ENCODE assay signal across 16 cellular contexts in the genomic region with DNA sequence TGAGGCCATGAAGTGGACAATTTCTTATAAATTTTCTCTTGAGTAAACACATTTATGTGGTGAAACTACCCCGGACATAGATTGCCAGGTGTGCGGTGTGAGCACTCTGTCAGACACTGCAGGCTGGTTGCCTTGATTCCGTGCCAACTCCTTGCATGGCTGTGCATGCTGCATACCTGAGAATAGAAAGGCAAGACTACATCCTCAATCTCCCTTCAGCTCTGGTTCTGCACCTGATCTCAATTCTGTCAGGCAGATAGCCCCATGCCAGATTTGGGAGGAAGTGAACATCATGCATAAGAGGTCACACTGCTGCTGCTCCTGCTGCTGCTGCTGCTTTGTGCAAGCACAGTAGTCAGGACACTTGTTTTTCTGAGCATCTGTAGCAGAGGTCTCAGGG. TPM values are rescaled to one million over a fixed set of nuclear protein-coding genes. Genes with fewer than 3 reads are reported as not detected.
A peak's percentile ranks its signal among the peaks of the same experiment; 100 is the strongest.
DNase-seq lines count a peak whose midpoint lies in the region; ATAC-seq and TF ChIP-seq lines count a peak whose summit lies in the region.
"Had no signal": no experiment of that assay in that cellular context is flagged by ENCODE, and none has a peak within 500 bp of the region (broad histone marks: within the 10 kb centered on the region; RNA-seq: fewer than 3 reads in every experiment).

No MANE protein-coding gene starts in this region.

- H3K36me3 ChIP-seq in heart right ventricle = no peaks in the 10 kb centered on the region
- H3K36me3 ChIP-seq: Peyer's patch had no signal

- intact Hi-C loops in heart right ventricle (cut with DNase I) = no loop called here

- no peak overlapping the region for H3K4me3 ChIP-seq in epithelial cell of esophagus (ENCODE audit: low read length)
- no peak overlapping the region for H3K4me3 ChIP-seq in heart right ventricle
- H3K4me3 ChIP-seq: Peyer's patch, psoas muscle had no signal

- ATAC-seq in GM18858 (IDR thresholded peaks at IDR 0.05; ENCODE audit: unreplicated experiment) (peak; percentile 75), GM21786 (IDR thresholded peaks at IDR 0.05; ENCODE audit: unreplicated experiment) (peak; percentile 52), heart right ventricle (no peak)
- ATAC-seq: psoas muscle had no signal

- H3K27ac ChIP-seq in heart right ventricle = no peak overlapping the region
- H3K27ac ChIP-seq: Peyer's patch, psoas muscle had no signal

- TF ChIP-seq CTCF in epithelial cell of esophagus (IDR thresholded peaks at IDR 0.05; ENCODE audit: insufficient read depth, low read depth, low read length, missing control alignments) (no peak), heart right ventricle (IDR thresholded peaks at IDR 0.05) (no peak)

- H3K27me3 ChIP-seq in heart right ventricle = no peaks in the 10 kb centered on the region
- H3K27me3 ChIP-seq: Peyer's patch had no signal

- WGBS in heart right ventricle, 2 donors = 86 to 95% methylated on average over 3 of the region's 3 CpGs

- no peaks in the 10 kb centered on the region for H3K4me1 ChIP-seq in heart right ventricle
- H3K4me1 ChIP-seq: Peyer's patch, psoas muscle had no signal

- H3K9me3 ChIP-seq in heart right ventricle = no peaks in the 10 kb centered on the region
- H3K9me3 ChIP-seq: Peyer's patch, psoas muscle had no signal

- DNase-seq in NCI-H1105 (lab: John Stamatoyannopoulos, UW) (peak; percentile 14), epithelial cell of esophagus (ENCODE audit: low read depth) (peak; percentile 10), SK-N-DZ (ENCODE audit: low spot score) (no peak), heart right ventricle (no peak), T1000 (lab: John Stamatoyannopoulos, UW) (no peak), dedifferentiated amniotic fluid mesenchymal stem cell (ENCODE audit: extremely low spot score) (no peak)
- DNase-seq: AML-193, DMS153, HCEC 1CT, NCI-H226, Peyer's patch, psoas muscle, substantia nigra, T-helper 1 cell had no signal

RNA-seq across cellular contexts. Expression of a gene that starts 42.5 kb away (rescaled TPM):
- polyA plus RNA-seq in SK-N-DZ (2014; cell fraction: cytosol; rRNA removed) = not detected in 2 replicates
- polyA plus RNA-seq in SK-N-DZ (2014; cell fraction: nucleus; rRNA removed) = not detected in 2 replicates
- under 1 TPM in 1 of 10 donors, not detected in 9; 0.76 TPM for total RNA-seq in heart right ventricle
- not detected for polyA plus RNA-seq in heart right ventricle
- total RNA-seq: Peyer's patch, psoas muscle had no signal
- polyA plus RNA-seq: psoas muscle had no signal

Comparison
In these comparisons a context has a peak if more than half of its experiments do, and no peak if none do; other contexts are left out.
1. ATAC-seq: peak in GM18858 (single experiment) and GM21786 (single experiment); none in heart right ventricle (0 of 8).
2. DNase-seq: peak in NCI-H1105 (single experiment) and epithelial cell of esophagus (single experiment); none in SK-N-DZ (single experiment), heart right ventricle (0 of 2), T1000 (single experiment) and dedifferentiated amniotic fluid mesenchymal stem cell (single experiment).